In genomic region chr10:34236927-34237326, GRCh38 we compare ENCODE assay signal across 19 cellular contexts.
DNase-seq lines count a peak whose midpoint lies in the region; ATAC-seq lines count a peak whose summit lies in the region.
"Had no signal": no experiment of that assay in that cellular context is flagged by ENCODE, and none has a peak within 500 bp of the region (broad histone marks: within the 10 kb centered on the region; RNA-seq: fewer than 3 reads in every experiment).

No MANE protein-coding gene starts in this region.

- H2BK5ac ChIP-seq in mesenchymal stem cell (ENCODE audit: low read depth, low read length, poor library complexity, severe bottlenecking): no peak overlapping the region

- H3K27me3 ChIP-seq in SJCRH30 (no peaks in the 10 kb centered on the region), mesenchymal stem cell (ENCODE audit: control insufficient read depth in 1 of 2, insufficient read depth in 1 of 2, low read length in 2 of 2) (no peaks in the 10 kb centered on the region)
- H3K27me3 ChIP-seq: body of pancreas had no signal

- peaks cover 30% of the 10 kb centered on the region for H3K79me1 ChIP-seq in mesenchymal stem cell (replicated peaks; ENCODE audit: low read length, poor library complexity, severe bottlenecking)

- H2BK12ac ChIP-seq in mesenchymal stem cell (ENCODE audit: low read length in 2 of 2): no peak overlapping the region

- no peak overlapping the region for H4K8ac ChIP-seq in mesenchymal stem cell (ENCODE audit: low read length)

- no peak overlapping the region for H3K4me2 ChIP-seq in mesenchymal stem cell (ENCODE audit: low read length, poor library complexity, severe bottlenecking)

- 18% methylated on average over 3 of the region's 4 CpGs for WGBS in mesenchymal stem cell

- H2BK120ac ChIP-seq in mesenchymal stem cell (ENCODE audit: low read depth, low read length): no peak overlapping the region

- H3K23ac ChIP-seq in mesenchymal stem cell (ENCODE audit: low read length in 2 of 2): no peak overlapping the region

- no peak overlapping the region for H3K9ac ChIP-seq in mesenchymal stem cell (ENCODE audit: low read length)

- H3K9me3 ChIP-seq in SJCRH30 (replicated peaks): no peaks in the 10 kb centered on the region
- H3K9me3 ChIP-seq in mesenchymal stem cell (ENCODE audit: control insufficient read depth, low read length): no peaks in the 10 kb centered on the region
- H3K9me3 ChIP-seq: body of pancreas had no signal

- H2AK5ac ChIP-seq in mesenchymal stem cell (ENCODE audit: low read length, severe bottlenecking): no peak overlapping the region

- no peak overlapping the region for H2AFZ ChIP-seq in mesenchymal stem cell (ENCODE audit: low read depth, low read length)

- H3K27ac ChIP-seq in SJCRH30 (peak overlapping the region; percentile 13; the same call in 1 of the 2 replicates), mesenchymal stem cell (ENCODE audit: low read length, poor library complexity, severe bottlenecking) (no peak overlapping the region)
- H3K27ac ChIP-seq: body of pancreas, C4-2B had no signal

- no peak overlapping the region for H3K18ac ChIP-seq in mesenchymal stem cell (ENCODE audit: low read depth in 1 of 2, low read length in 2 of 2)

- no peak overlapping the region for H3K4me3 ChIP-seq in SJCRH30
- H3K4me3 ChIP-seq in mesenchymal stem cell (ENCODE audit: insufficient read depth in 1 of 2, low read depth in 1 of 2, low read length in 2 of 2): no peak overlapping the region
- H3K4me3 ChIP-seq: body of pancreas had no signal

- no peak overlapping the region for H3K14ac ChIP-seq in mesenchymal stem cell (ENCODE audit: low read length in 2 of 2)

- H4K91ac ChIP-seq in mesenchymal stem cell (ENCODE audit: low read length): no peak overlapping the region

- H3K36me3 ChIP-seq in SJCRH30 (no peaks in the 10 kb centered on the region), mesenchymal stem cell (ENCODE audit: control insufficient read depth in 1 of 2, insufficient read depth in 2 of 2, low read depth in 1 of 2, low read length in 2 of 2) (peaks cover 0 to 11% of the 10 kb centered on the region in 2 experiments)

- peak; percentile 79 for ATAC-seq in GM18870 (IDR thresholded peaks at IDR 0.05; ENCODE audit: unreplicated experiment)
- peak; percentile 54 for ATAC-seq in HG03460 (IDR thresholded peaks at IDR 0.05; ENCODE audit: unreplicated experiment)
- ATAC-seq: body of pancreas, right cardiac atrium, Right ventricle myocardium inferior had no signal

- H3K4me1 ChIP-seq in SJCRH30 (peaks cover 33% of the 10 kb centered on the region), mesenchymal stem cell (ENCODE audit: control insufficient read depth, insufficient read depth, low read depth, low read length) (peaks cover 2% of the 10 kb centered on the region)

- H2BK15ac ChIP-seq in mesenchymal stem cell (ENCODE audit: low read depth, poor library complexity, severe bottlenecking): no peak overlapping the region

- no peak overlapping the region for H3K4ac ChIP-seq in mesenchymal stem cell (ENCODE audit: low read depth in 1 of 2, low read length in 2 of 2)

- peak; percentile 32 to 84 for DNase-seq in SJCRH30
- DNase-seq in mesenchymal stem cell: peak; percentile 61
- DNase-seq in Ammon's horn (ENCODE audit: low spot score): no peak
- no peak for DNase-seq in activated T-cell treated with anti-CD3 and anti-CD28 coated beads, Interleukin-2, amount 50 U/mL, for 48 hours
- no peak for DNase-seq in activated CD8-positive, alpha-beta memory T cell treated with anti-CD3 and anti-CD28 coated beads, Interleukin-2, amount 50 U/mL, for 4 hours
- no peak for DNase-seq in effector CD8-positive, alpha-beta T cell (lab: John Stamatoyannopoulos, UW)
- DNase-seq: activated CD4-positive, alpha-beta T cell treated with anti-CD3 and anti-CD28 coated beads, Interleukin-2, amount 50 U/mL, for 4 hours; activated effector memory CD4-positive, alpha-beta T cell treated with anti-CD3 and anti-CD28 coated beads, Interleukin-2, amount 50 U/mL, for 16 hours; body of pancreas; GDM1; MV-4-11; naive B cell; right cardiac atrium; stimulated activated naive CD4-positive, alpha-beta T cell; T1000 had no signal

Comparison
In these comparisons a context has a peak if more than half of its experiments do, and no peak if none do; other contexts are left out.
1. DNase-seq: peak in SJCRH30 (2 of 2) and mesenchymal stem cell (single experiment); none in Ammon's horn (single experiment), activated T-cell treated with anti-CD3 and anti-CD28 coated beads, Interleukin-2, amount 50 U/mL, for 48 hours (0 of 2), activated CD8-positive, alpha-beta memory T cell treated with anti-CD3 and anti-CD28 coated beads, Interleukin-2, amount 50 U/mL, for 4 hours (single experiment) and effector CD8-positive, alpha-beta T cell (single experiment).